In the genomic region with DNA sequence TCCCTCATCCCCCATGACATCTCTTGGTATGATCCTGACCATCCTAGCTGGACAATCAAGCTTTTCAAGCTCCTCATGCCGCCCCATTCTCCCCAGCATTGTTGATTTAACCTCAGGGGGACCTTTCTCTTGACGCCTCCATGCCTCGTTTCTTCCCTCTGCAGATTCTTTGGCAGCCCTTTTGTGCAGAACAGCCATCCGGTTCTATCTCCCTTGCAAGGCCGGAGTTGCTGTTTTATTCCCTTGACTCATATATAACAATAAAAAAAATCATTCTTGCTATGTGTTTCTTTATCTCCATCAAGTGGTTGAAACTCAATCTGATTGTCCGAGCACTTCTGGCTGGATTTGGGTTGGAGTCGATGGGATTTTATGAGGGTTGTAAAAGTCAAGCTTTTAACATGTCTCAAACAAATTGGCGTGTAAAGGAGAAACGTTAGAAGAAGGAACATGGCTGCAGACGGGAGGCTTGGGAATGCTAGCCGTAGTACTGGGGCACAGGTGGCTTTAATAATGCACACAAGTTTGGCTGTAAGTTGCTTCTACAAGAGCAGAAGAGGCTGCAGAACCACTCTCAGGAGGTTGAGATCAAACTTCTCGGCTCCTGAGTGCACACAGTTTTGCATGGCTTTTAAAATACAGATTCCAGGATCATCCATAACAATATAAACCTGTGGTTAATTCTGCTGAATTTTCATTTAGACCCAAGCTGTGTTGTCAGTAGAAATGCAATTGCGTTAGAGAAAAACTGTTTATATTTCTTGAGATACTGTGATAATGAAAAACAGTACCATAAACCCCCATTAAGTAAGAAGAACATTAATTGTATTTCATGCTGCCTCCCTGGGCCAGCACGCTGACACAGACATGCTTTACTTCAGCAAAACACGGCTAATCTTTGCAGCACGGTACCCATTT, we compare ENCODE assay signal across 23 cellular contexts. TPM values are rescaled to one million over a fixed set of nuclear protein-coding genes. Genes with fewer than 3 reads are reported as not detected.
A peak's percentile ranks its signal among the peaks of the same experiment; 100 is the strongest.
DNase-seq lines count a peak whose midpoint lies in the region; ATAC-seq and TF ChIP-seq lines count a peak whose summit lies in the region.
"Had no signal": no experiment of that assay in that cellular context is flagged by ENCODE, and none has a peak within 500 bp of the region (broad histone marks: within the 10 kb centered on the region; RNA-seq: fewer than 3 reads in every experiment).

No MANE protein-coding gene starts in this region.

- POLR2A ChIA-PET in MCF 10A (lab: Yijun Ruan, JAX), result interaction anchor here (0.6 to 2.8 kb wide), 9 partner anchors 105 to 1111 kb away, joined by 3 to 23 read pairs (median 3); no protein-coding TSS in a partner anchor
- POLR2A ChIA-PET in activated CD4-positive, alpha-beta memory T cell treated with anti-CD3 and anti-CD28 coated beads, Interleukin-2, amount 10 ng/mL, durations not matched to agents 7 days and 5 days (lab: Charles Lee), result no interaction called here

- peaks cover 9% of the 10 kb centered on the region for H3K36me3 Mint-ChIP-seq in MCF 10A (ENCODE audit: insufficient read depth, unreplicated experiment)
- no peaks in the 10 kb centered on the region for H3K36me3 Mint-ChIP-seq in activated CD4-positive, alpha-beta memory T cell treated with anti-CD3 and anti-CD28 coated beads, Interleukin-2, amount 10 ng/mL, durations not matched to agents 7 days and 5 days (ENCODE audit: low read depth)
- H3K36me3 Mint-ChIP-seq: CD4-positive, CD25-positive, alpha-beta regulatory T cell; neural progenitor cell had no signal

- H3K4me1 Mint-ChIP-seq in MCF 10A (ENCODE audit: insufficient read depth, unreplicated experiment), result peaks cover 42% of the 10 kb centered on the region
- peaks cover 12% of the 10 kb centered on the region for H3K4me1 Mint-ChIP-seq in activated CD4-positive, alpha-beta memory T cell treated with anti-CD3 and anti-CD28 coated beads, Interleukin-2, amount 10 ng/mL, durations not matched to agents 7 days and 5 days
- H3K4me1 Mint-ChIP-seq: central memory CD8-positive, alpha-beta T cell had no signal

- intact Hi-C loops in MCF 10A (cut with micrococcal nuclease), result no loop called here
- intact Hi-C loops in breast epithelium (cut with DNase I; ENCODE audit: low total_unique reads), result no loop called here
- intact Hi-C loops in uterus (cut with DNase I; ENCODE audit: low total_unique reads), result loop anchor here (10.0 kb wide), 3 partner anchors 115 to 835 kb away; no protein-coding TSS in a partner anchor

- H3K9me3 Mint-ChIP-seq in MCF 10A (ENCODE audit: unreplicated experiment), result no peaks in the 10 kb centered on the region
- H3K9me3 Mint-ChIP-seq in activated CD4-positive, alpha-beta memory T cell treated with anti-CD3 and anti-CD28 coated beads, Interleukin-2, amount 10 ng/mL, durations not matched to agents 7 days and 5 days, result no peaks in the 10 kb centered on the region
- H3K9me3 Mint-ChIP-seq: activated T-helper 1 cell treated with anti-CD3 and anti-CD28 coated beads, Interleukin-12 subunit alpha, Interleukin-12 subunit beta, Interleukin-2, Interleukin-4 antibody, amounts not matched to agents 30 ng/mL and 10 ng/mL and 1 ng/mL, durations not matched to agents 14 hours and 24 hours and 36 hours; central memory CD8-positive, alpha-beta T cell; neural progenitor cell had no signal

- WGBS in hepatocyte (ENCODE audit: low lambda C conversion rate, missing lambda C conversion rate), result 30% methylated on average over 16 of the region's 16 CpGs

- no peak for ATAC-seq in RWPE2 (ENCODE audit: low read depth)
- no peak for ATAC-seq in esophagus mucosa
- no peak for ATAC-seq in HG03442 (IDR thresholded peaks at IDR 0.05; ENCODE audit: unreplicated experiment)
- ATAC-seq: K562 had no signal

- H3K36me3 ChIP-seq in breast epithelium (no peaks in the 10 kb centered on the region), RWPE2 (ENCODE audit: low read depth) (no peaks in the 10 kb centered on the region), hepatocyte (replicated peaks; ENCODE audit: insufficient read depth, low read depth) (no peaks in the 10 kb centered on the region), uterus (no peaks in the 10 kb centered on the region)
- H3K36me3 ChIP-seq: adrenal gland, neural progenitor cell, SJSA1, tibial artery had no signal

- H3K4me1 ChIP-seq in breast epithelium (peaks cover 1 to 22% of the 10 kb centered on the region in 2 donors), RWPE2 (ENCODE audit: insufficient read depth, poor library complexity, severe bottlenecking) (peaks cover 47% of the 10 kb centered on the region), hepatocyte (ENCODE audit: insufficient read depth) (peaks cover 21% of the 10 kb centered on the region), uterus (peaks cover 0 to 4% of the 10 kb centered on the region in 2 donors)

- H3K27me3 Mint-ChIP-seq in MCF 10A (ENCODE audit: insufficient read depth, unreplicated experiment), result no peaks in the 10 kb centered on the region
- peaks cover 61% of the 10 kb centered on the region for H3K27me3 Mint-ChIP-seq in activated CD4-positive, alpha-beta memory T cell treated with anti-CD3 and anti-CD28 coated beads, Interleukin-2, amount 10 ng/mL, durations not matched to agents 7 days and 5 days

- no peak overlapping the region for H3K4me3 Mint-ChIP-seq in MCF 10A (ENCODE audit: unreplicated experiment)
- no peak overlapping the region for H3K4me3 Mint-ChIP-seq in activated CD4-positive, alpha-beta memory T cell treated with anti-CD3 and anti-CD28 coated beads, Interleukin-2, amount 10 ng/mL, durations not matched to agents 7 days and 5 days
- H3K4me3 Mint-ChIP-seq: activated T-helper 1 cell treated with anti-CD3 and anti-CD28 coated beads, Interleukin-12 subunit alpha, Interleukin-12 subunit beta, Interleukin-2, Interleukin-4 antibody, amounts not matched to agents 30 ng/mL and 10 ng/mL and 1 ng/mL, durations not matched to agents 14 hours and 24 hours and 36 hours; central memory CD8-positive, alpha-beta T cell; neural progenitor cell had no signal

- H2AFZ ChIP-seq in hepatocyte, result no peak overlapping the region
- H2AFZ ChIP-seq: neural progenitor cell had no signal

- no peaks in the 10 kb centered on the region for H4K20me1 ChIP-seq in hepatocyte (ENCODE audit: insufficient read depth, poor library complexity, severe bottlenecking)

- no peaks in the 10 kb centered on the region for H3K9me3 ChIP-seq in breast epithelium
- no peaks in the 10 kb centered on the region for H3K9me3 ChIP-seq in RWPE2 (ENCODE audit: severe bottlenecking)
- H3K9me3 ChIP-seq in hepatocyte (ENCODE audit: low read depth), result no peaks in the 10 kb centered on the region
- no peaks in the 10 kb centered on the region for H3K9me3 ChIP-seq in uterus
- H3K9me3 ChIP-seq: adrenal gland, SJSA1, tibial artery had no signal

- no TSS peak for BruUV-seq in MCF 10A (replicated peaks; lab: Mats Ljungman, UMichigan)

- no peaks in the 10 kb centered on the region for H3K27me3 ChIP-seq in breast epithelium
- H3K27me3 ChIP-seq in RWPE2 (ENCODE audit: insufficient read depth, poor library complexity, severe bottlenecking), result no peaks in the 10 kb centered on the region
- H3K27me3 ChIP-seq in hepatocyte, result no peaks in the 10 kb centered on the region
- H3K27me3 ChIP-seq in uterus, result no peaks in the 10 kb centered on the region
- H3K27me3 ChIP-seq: adrenal gland, tibial artery had no signal

- H3K4me2 ChIP-seq in hepatocyte, result peak overlapping the region; percentile 33
- H3K4me2 ChIP-seq: neural progenitor cell had no signal

- H3K9me2 ChIP-seq in hepatocyte (replicated peaks; ENCODE audit: insufficient read depth), result no peaks in the 10 kb centered on the region

- no peak overlapping the region for H3K27ac ChIP-seq in breast epithelium
- peak overlapping the region; percentile 88 for H3K27ac ChIP-seq in RWPE2 (ENCODE audit: poor library complexity, severe bottlenecking)
- H3K27ac ChIP-seq in hepatocyte, result peak overlapping the region; percentile 18
- H3K27ac ChIP-seq in uterus, result peak overlapping the region; percentile 80 to 88
- H3K27ac ChIP-seq: HL-60, neural progenitor cell, SJSA1, tibial artery had no signal

- no peak for TF ChIP-seq CTCF in MCF 10A (IDR thresholded peaks at IDR 0.05; ENCODE audit: unreplicated experiment)
- TF ChIP-seq CTCF in breast epithelium (IDR thresholded peaks at IDR 0.05), result no peak
- TF ChIP-seq CTCF in RWPE2 (IDR thresholded peaks at IDR 0.05; ENCODE audit: poor library complexity, severe bottlenecking), result no peak
- no peak for TF ChIP-seq CTCF in hepatocyte (IDR thresholded peaks at IDR 0.05; ENCODE audit: poor library complexity)
- TF ChIP-seq CTCF in uterus (IDR thresholded peaks at IDR 0.05), result no peak

- H3K27ac Mint-ChIP-seq in MCF 10A (ENCODE audit: low read depth, unreplicated experiment), result peak overlapping the region; percentile 94
- no peak overlapping the region for H3K27ac Mint-ChIP-seq in activated CD4-positive, alpha-beta memory T cell treated with anti-CD3 and anti-CD28 coated beads, Interleukin-2, amount 10 ng/mL, durations not matched to agents 7 days and 5 days
- H3K27ac Mint-ChIP-seq: activated T-helper 1 cell treated with anti-CD3 and anti-CD28 coated beads, Interleukin-12 subunit alpha, Interleukin-12 subunit beta, Interleukin-2, Interleukin-4 antibody, amounts not matched to agents 30 ng/mL and 10 ng/mL and 1 ng/mL, durations not matched to agents 14 hours and 24 hours and 36 hours; CD4-positive, CD25-positive, alpha-beta regulatory T cell; neural progenitor cell had no signal

- no peak overlapping the region for H3K4me3 ChIP-seq in breast epithelium
- no peak overlapping the region for H3K4me3 ChIP-seq in RWPE2 (ENCODE audit: severe bottlenecking)
- H3K4me3 ChIP-seq in hepatocyte, result no peak overlapping the region
- no peak overlapping the region for H3K4me3 ChIP-seq in uterus
- H3K4me3 ChIP-seq: adrenal gland, K562, neural progenitor cell, SJSA1, tibial artery had no signal

- no peak for TF ChIP-seq POLR2A in breast epithelium (IDR thresholded peaks at IDR 0.05)
- TF ChIP-seq POLR2A in uterus (IDR thresholded peaks at IDR 0.05), result no peak

- no peak for DNase-seq in MCF 10A (ENCODE audit: unreplicated experiment)
- no peak for DNase-seq in breast epithelium (ENCODE audit: low spot score in 2 of 2)
- DNase-seq in RWPE2 (ENCODE audit: low spot score), result no peak
- DNase-seq in hepatocyte (ENCODE audit: low spot score), result peak; percentile 51
- DNase-seq in uterus, result peak in 1 of 2 donors; percentile 59
- no peak for DNase-seq in activated CD4-positive, alpha-beta memory T cell treated with anti-CD3 and anti-CD28 coated beads, Interleukin-2, amount 10 ng/mL, durations not matched to agents 7 days and 5 days
- DNase-seq: activated CD4-positive, CD25-positive, alpha-beta regulatory T cell treated with anti-CD3 and anti-CD28 coated beads, Interleukin-2, amount 50 U/mL, for 72 hours; adrenal gland; CD4-positive, CD25-positive, alpha-beta regulatory T cell; hippocampal formation; NCI-H1048; NCI-H510A treated with DMSO at 0.1 percent for 48 hours; retina; stimulated activated naive CD4-positive, alpha-beta T cell treated with Interleukin-2 at 50 U/mL for 16 hours; tibial artery had no signal

- CTCF ChIA-PET in MCF 10A (lab: Yijun Ruan, JAX), result interaction anchor here (0.5 to 1.4 kb wide), 5 partner anchors 125 to 833 kb away, joined by 3 to 15 read pairs (median 3); no protein-coding TSS in a partner anchor
- CTCF ChIA-PET in activated CD4-positive, alpha-beta memory T cell treated with anti-CD3 and anti-CD28 coated beads, Interleukin-2, amount 10 ng/mL, durations not matched to agents 7 days and 5 days (lab: Charles Lee), result no interaction called here

- H3K79me2 ChIP-seq in hepatocyte, result no peaks in the 10 kb centered on the region

RNA-seq across cellular contexts. Expression of a gene that starts 4.1 kb away (rescaled TPM):
- 68.7 and 82.2 TPM in 2 replicates for total RNA-seq in MCF 10A (2022)
- total RNA-seq in breast epithelium, result 10 to 100 TPM; 36.3 to 62.5 (median 58.0) TPM
- 49.0 and 53.7 TPM in 2 replicates for total RNA-seq in hepatocyte
- 51.6 and 66.6 TPM in 2 replicates for polyA plus RNA-seq in hepatocyte
- 100 to 1,000 TPM in 2 of 4 donors, 10 to 100 TPM in 2; 95.9 to 558 (median 213) TPM for total RNA-seq in uterus
- 26.4 TPM for total RNA-seq in esophagus mucosa
- 1 to 10 TPM in 1 of 2 experiments, under 1 TPM in 1; 0.71 to 1.1 TPM for total RNA-seq in activated CD4-positive, alpha-beta memory T cell treated with anti-CD3 and anti-CD28 coated beads, Interleukin-2, amount 10 ng/mL, durations not matched to agents 7 days and 5 days
- total RNA-seq: CD4-positive, CD25-positive, alpha-beta regulatory T cell had no signal
- polyA plus RNA-seq: K562 had no signal

Comparison
In these comparisons a context has a peak if more than half of its experiments do, and no peak if none do; other contexts are left out.
1. H3K27ac ChIP-seq: peak in RWPE2 (single experiment), hepatocyte (single experiment) and uterus (2 of 2); none in breast epithelium (0 of 2).
2. RNA of a gene that starts 4.1 kb away (total RNA-seq): 95.9 to 558 TPM in uterus, 68.7 to 82.2 TPM in MCF 10A, 36.3 to 62.5 TPM in breast epithelium, 49.0 to 53.7 TPM in hepatocyte and 26.4 TPM in esophagus mucosa (single experiment); 0.71 to 1.1 TPM in activated CD4-positive, alpha-beta memory T cell treated with anti-CD3 and anti-CD28 coated beads, Interleukin-2, amount 10 ng/mL, durations not matched to agents 7 days and 5 days; every median in the first group is over 10 times any median in the second.